Comparison of ENCODE assay signal across 11 cellular contexts in the genomic region with DNA sequence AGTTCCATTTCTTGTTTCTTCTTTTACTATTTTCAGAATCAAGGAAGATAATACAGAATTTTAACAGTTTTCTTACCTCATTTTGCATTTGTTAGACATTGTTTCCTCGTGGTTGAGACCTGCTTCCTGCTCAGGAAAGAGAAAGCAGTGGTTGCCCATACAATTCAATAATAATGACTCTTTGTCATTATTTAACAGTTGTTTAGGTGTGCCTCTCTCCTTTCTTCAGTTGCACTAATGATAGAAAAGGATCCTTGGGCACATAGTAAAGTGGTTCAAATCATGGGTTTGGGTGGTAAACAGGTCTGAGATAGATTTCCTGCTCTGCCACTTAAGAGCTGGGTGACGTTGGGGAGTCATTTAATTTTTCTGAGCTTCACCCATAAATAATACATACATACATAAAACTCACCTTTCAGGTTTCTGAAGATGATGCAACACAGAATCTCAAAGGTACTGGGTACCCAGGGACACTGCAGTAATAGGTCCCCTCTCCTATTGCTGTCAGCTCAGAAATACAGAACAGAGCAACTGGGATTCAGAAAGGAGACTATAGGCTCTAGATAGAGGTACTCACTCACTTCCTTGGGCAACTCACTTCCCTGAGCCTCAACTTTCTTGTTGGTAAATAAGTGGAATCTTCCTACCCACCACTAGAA. TPM values are rescaled to one million over a fixed set of nuclear protein-coding genes. Genes with fewer than 3 reads are reported as not detected.
DNase-seq lines count a peak whose midpoint lies in the region; ATAC-seq, FAIRE-seq and TF ChIP-seq lines count a peak whose summit lies in the region.
"Had no signal": no experiment of that assay in that cellular context is flagged by ENCODE, and none has a peak within 500 bp of the region (broad histone marks: within the 10 kb centered on the region; RNA-seq: fewer than 3 reads in every experiment).

No MANE protein-coding gene starts in this region.

- POLR2A ChIA-PET in SK-N-SH (lab: Yijun Ruan, JAX): no interaction called here

- CTCF ChIA-PET in SK-N-SH (lab: Yijun Ruan, JAX): interaction anchor here (0.7 to 1.0 kb wide), 3 partner anchors 9 to 18 kb away, joined by 3 to 4 read pairs (median 3); no protein-coding TSS in a partner anchor

- H3K27me3 ChIP-seq in SK-N-SH (ENCODE audit: insufficient read depth) (no peaks in the 10 kb centered on the region), keratinocyte (ENCODE audit: control insufficient read depth, extremely low read depth, insufficient read depth, low read length) (no peaks in the 10 kb centered on the region), tibial artery (no peaks in the 10 kb centered on the region)
- H3K27me3 ChIP-seq: right lobe of liver had no signal

- no peaks in the 10 kb centered on the region for H3K27me3 Mint-ChIP-seq in T-helper 17 cell

- H3K9me3 ChIP-seq in SK-N-SH (no peaks in the 10 kb centered on the region), T-helper 17 cell (ENCODE audit: control insufficient read depth, low read length, poor library complexity, severe bottlenecking) (no peaks in the 10 kb centered on the region), keratinocyte (ENCODE audit: control insufficient read depth, low read depth, low read length) (no peaks in the 10 kb centered on the region), tibial artery (no peaks in the 10 kb centered on the region)
- H3K9me3 ChIP-seq: right lobe of liver had no signal

- H3K9me1 ChIP-seq in keratinocyte (ENCODE audit: control insufficient read depth, extremely low read depth, insufficient read depth, low read length): no peaks in the 10 kb centered on the region

- TF ChIP-seq EP300 in SK-N-SH (IDR thresholded peaks at IDR 0.05; ENCODE audit: borderline replicate concordance in 1 of 2, low read depth in 1 of 2, low read length in 1 of 2): no peak

- peaks cover 81% of the 10 kb centered on the region for H3K4me1 Mint-ChIP-seq in T-helper 17 cell

- H3K4me3 ChIP-seq in SK-N-SH (ENCODE audit: low read depth in 2 of 2, low read length in 1 of 2) (no peak overlapping the region), keratinocyte (ENCODE audit: control insufficient read depth in 2 of 3, extremely low read depth in 1 of 3, insufficient read depth in 2 of 3, low read depth in 1 of 3, low read length in 3 of 3) (no peak overlapping the region), tibial artery (no peak overlapping the region)
- H3K4me3 ChIP-seq: right lobe of liver had no signal

- peak overlapping the region; percentile 86 for H3K4me3 Mint-ChIP-seq in T-helper 17 cell

- H3K4me1 ChIP-seq in SK-N-SH (ENCODE audit: control insufficient read depth in 1 of 2, insufficient read depth in 2 of 2, low read depth in 1 of 2, low read length in 1 of 2): peaks cover 0 to 52% of the 10 kb centered on the region in 2 experiments; a peak in 3 of 4 replicates
- peaks cover 73% of the 10 kb centered on the region for H3K4me1 ChIP-seq in keratinocyte (ENCODE audit: control insufficient read depth, extremely low read depth, insufficient read depth, low read length)
- peaks cover 0 to 74% (median 43%) of the 10 kb centered on the region in 4 donors for H3K4me1 ChIP-seq in tibial artery

- H4K20me1 ChIP-seq in SK-N-SH (ENCODE audit: insufficient read depth) (no peaks in the 10 kb centered on the region), keratinocyte (ENCODE audit: control insufficient read depth, extremely low read depth, insufficient read depth, low read length) (peaks cover 22% of the 10 kb centered on the region)

- H3K9ac ChIP-seq in SK-N-SH (no peak overlapping the region), keratinocyte (ENCODE audit: control insufficient read depth, extremely low read depth, insufficient read depth, low read length) (no peak overlapping the region)

- TF ChIP-seq RAD21 in SK-N-SH (IDR thresholded peaks at IDR 0.05; ENCODE audit: low read length): no peak

- H3K27ac Mint-ChIP-seq in T-helper 17 cell: peak overlapping the region; percentile 99

- H3K36me3 Mint-ChIP-seq in T-helper 17 cell (ENCODE audit: low read depth): peaks cover 10% of the 10 kb centered on the region

- H3K27ac ChIP-seq in SK-N-SH (ENCODE audit: low read depth in 2 of 2, low read length in 1 of 2): peak overlapping the region in 1 of 2 experiments; percentile 88; a peak in 2 of 4 replicates
- peak overlapping the region; percentile 45 for H3K27ac ChIP-seq in keratinocyte (ENCODE audit: control insufficient read depth, insufficient read depth, low read length)
- H3K27ac ChIP-seq in tibial artery: peak overlapping the region; percentile 43 to 59

- TF ChIP-seq CTCF in SK-N-SH (IDR thresholded peaks at IDR 0.05) (no peak), keratinocyte (optimal IDR thresholded peaks at IDR 0.05 in 1 of 3, IDR thresholded peaks at IDR 0.05 in 1 of 3, conservative IDR thresholded peaks at IDR 0.05 in 1 of 3; ENCODE audit: extremely low read depth in 1 of 3, insufficient read depth in 2 of 3, low read length in 3 of 3) (no peak), tibial artery (IDR thresholded peaks at IDR 0.05) (no peak)

- 91% methylated on average over 2 of the region's 2 CpGs for WGBS in SK-N-SH (ENCODE audit: low lambda C conversion rate)

- intact Hi-C loops in tibial artery (cut with DNase I; ENCODE audit: low total_unique reads): loop anchor here (10.0 kb wide), 2 partner anchors 91 to 839 kb away; no protein-coding TSS in a partner anchor

- H3K36me3 ChIP-seq in SK-N-SH (replicated peaks in 1 of 2; ENCODE audit: control insufficient read depth in 1 of 2, insufficient read depth in 2 of 2, low read length in 1 of 2) (peaks cover 15 to 50% of the 10 kb centered on the region in 2 experiments), keratinocyte (ENCODE audit: control insufficient read depth in 2 of 2, extremely low read depth in 1 of 2, insufficient read depth in 2 of 2, low read length in 2 of 2) (peaks cover 27 to 37% of the 10 kb centered on the region in 2 experiments), tibial artery (peaks cover 10 to 24% (median 16%) of the 10 kb centered on the region in 3 donors)
- H3K36me3 ChIP-seq: right lobe of liver had no signal

- no peak for FAIRE-seq in keratinocyte (lab: Jason Lieb, UNC)
- FAIRE-seq: A204.1 had no signal

- peak overlapping the region; percentile 39 for H3K4me2 ChIP-seq in SK-N-SH
- peak overlapping the region; percentile 17 for H3K4me2 ChIP-seq in keratinocyte (ENCODE audit: control insufficient read depth, extremely low read depth, insufficient read depth, low read depth, low read length)

- H3K79me2 ChIP-seq in SK-N-SH (ENCODE audit: insufficient read depth) (peaks cover 100% of the 10 kb centered on the region), keratinocyte (ENCODE audit: control insufficient read depth, insufficient read depth, low read length) (peaks cover 94% of the 10 kb centered on the region)

- DNase-seq in SK-N-SH: no peak
- no peak for DNase-seq in T-helper 17 cell
- no peak for DNase-seq in keratinocyte (ENCODE audit: low read depth, low spot score)
- no peak for DNase-seq in tibial artery
- no peak for DNase-seq in hypothalamus (lab: John Stamatoyannopoulos, UW)
- DNase-seq in NCI-H446 treated with DMSO at 0.1 percent for 48 hours (lab: John Stamatoyannopoulos, UW): no peak
- no peak for DNase-seq in NCI-H2196 (lab: John Stamatoyannopoulos, UW; ENCODE audit: unreplicated experiment)
- DNase-seq: NCI-H146 had no signal

- dilution Hi-C loops in keratinocyte (cut with MboI; ENCODE audit: extremely low pct_ligation_motif_present, low sequenced_read_pairs): no loop called here

- no peaks in the 10 kb centered on the region for H3K9me2 ChIP-seq in SK-N-SH

- H2AFZ ChIP-seq in SK-N-SH (ENCODE audit: low read depth) (no peak overlapping the region), keratinocyte (ENCODE audit: control insufficient read depth, low read length) (no peak overlapping the region)

- peaks cover 50% of the 10 kb centered on the region for H3F3A ChIP-seq in SK-N-SH (replicated peaks; ENCODE audit: insufficient read depth)

- ATAC-seq in SK-N-SH treated with all-trans-retinoic acid at 6 μM for 48 hours (no peak), T-helper 17 cell (peak; percentile 27)

TF ChIP-seq in SK-N-SH, 30 proteins besides CTCF, POLR2A, EP300 and RAD21 (continues in another document):
- TF ChIP-seq RXRA (IDR thresholded peaks at IDR 0.05; ENCODE audit: borderline replicate concordance, low read depth) (no peak), MXI1 (IDR thresholded peaks at IDR 0.05; ENCODE audit: low read depth, low read length) (no peak), GATA2 (CRISPR knock-in tag; IDR thresholded peaks at IDR 0.05) (no peak), USF1 (IDR thresholded peaks at IDR 0.05; ENCODE audit: borderline replicate concordance, low read depth) (no peak)

TF ChIP-seq in SK-N-SH treated with all-trans-retinoic acid at 6 μM for 48 hours, 23 proteins besides CTCF, POLR2A, EP300 and RAD21:
- TF ChIP-seq ZNF8 (CRISPR knock-in tag; IDR thresholded peaks at IDR 0.05) (no peak), BACH2 (CRISPR knock-in tag; IDR thresholded peaks at IDR 0.05; ENCODE audit: borderline replicate concordance) (no peak), ZFP30 (CRISPR knock-in tag; IDR thresholded peaks at IDR 0.05) (no peak), PPARA (CRISPR knock-in tag; IDR thresholded peaks at IDR 0.05; ENCODE audit: borderline replicate concordance) (no peak)
TF ChIP-seq in SK-N-SH treated with all-trans-retinoic acid at 6 μM for 48 hours: peak in this region for 0.

RNA-seq across cellular contexts. Expression of gene CD44, which starts 34.8 kb away (rescaled TPM):
- polyA plus RNA-seq in SK-N-SH (2012; rRNA removed): 457 and 550 TPM in 2 replicates
- polyA plus RNA-seq in SK-N-SH (2012; cell fraction: cytosol; rRNA removed): 360 and 443 TPM in 2 replicates
- 271 and 426 TPM in 2 replicates for polyA plus RNA-seq in SK-N-SH (2012; cell fraction: nucleus; rRNA removed)
- 1,000 to 10,000 TPM; 1,118 to 1,497 TPM for total RNA-seq in T-helper 17 cell
- 1,621 to 2,271 TPM (median 2,038 TPM) in 3 replicates for polyA plus RNA-seq in keratinocyte
- polyA plus RNA-seq in keratinocyte (2011; ENCODE audit: low read depth): 1,899 TPM
- polyA plus RNA-seq in keratinocyte (2011; cell fraction: cytosol; rRNA removed): 704 and 1,157 TPM in 2 replicates
- 3,164 and 3,631 TPM in 2 replicates for polyA plus RNA-seq in keratinocyte (2011; cell fraction: nucleus; rRNA removed)
- 637 and 1,345 TPM in 2 replicates for polyA plus RNA-seq in keratinocyte (2012; ENCODE audit: low replicate concordance)
- 1,693 to 2,971 TPM (median 2,836 TPM) in 3 replicates for polyA minus RNA-seq in keratinocyte
- polyA minus RNA-seq in keratinocyte (2011; cell fraction: cytosol; rRNA and poly(A)+ RNA removed): 1,343 TPM
- 2,671 and 5,354 TPM in 2 replicates for polyA minus RNA-seq in keratinocyte (2011; cell fraction: nucleus; rRNA and poly(A)+ RNA removed)
